ENCODE assay signal across 26 cellular contexts in the genomic region with DNA sequence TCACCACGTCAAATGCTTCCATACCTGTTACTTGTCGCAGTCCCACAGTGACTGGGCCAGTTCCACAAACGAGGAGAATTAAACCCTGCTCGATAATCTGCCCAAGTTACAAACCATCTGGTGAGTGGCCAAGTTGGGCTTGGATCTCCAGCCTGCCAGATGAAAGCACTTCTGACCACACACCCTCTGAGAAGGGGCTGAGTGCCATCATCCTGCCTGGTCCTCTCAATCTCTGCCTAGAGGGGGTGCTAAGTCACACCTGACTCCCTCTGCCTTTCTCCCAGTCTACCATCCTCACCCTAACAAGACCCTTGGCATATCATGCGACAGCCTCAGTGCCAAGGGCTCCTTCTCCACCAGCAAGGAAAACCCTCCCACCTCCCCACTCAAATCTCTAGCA. TPM values are rescaled to one million over a fixed set of nuclear protein-coding genes. Genes with fewer than 3 reads are reported as not detected.
DNase-seq lines count a peak whose midpoint lies in the region; ATAC-seq and TF ChIP-seq lines count a peak whose summit lies in the region.
"Had no signal": no experiment of that assay in that cellular context is flagged by ENCODE, and none has a peak within 500 bp of the region (broad histone marks: within the 10 kb centered on the region; RNA-seq: fewer than 3 reads in every experiment).

No MANE protein-coding gene starts in this region.

- H3K4me1 Mint-ChIP-seq in activated T-cell treated with anti-CD3 and anti-CD28 coated beads, Interleukin-2, amount 50 U/mL, for 24 hours (ENCODE audit: low read depth) = peaks cover 5% of the 10 kb centered on the region
- H3K4me1 Mint-ChIP-seq in activated naive CD8-positive, alpha-beta T cell treated with anti-CD3 and anti-CD28 coated beads, Interleukin-2, amount 10 ng/mL, durations not matched to agents 7 days and 5 days = peaks cover 6% of the 10 kb centered on the region
- H3K4me1 Mint-ChIP-seq in activated CD4-positive, alpha-beta memory T cell treated with anti-CD3 and anti-CD28 coated beads for 36 hours (ENCODE audit: low read depth) = no peaks in the 10 kb centered on the region
- H3K4me1 Mint-ChIP-seq in Caco-2 (ENCODE audit: low read depth, unreplicated experiment) = peaks cover 6% of the 10 kb centered on the region

- whole genome bisulfite sequencing in heart left ventricle, 4 donors = 49 to 67% (median 59%) methylated on average over 5 of the region's 5 CpGs

- POLR2A ChIA-PET in activated naive CD8-positive, alpha-beta T cell treated with anti-CD3 and anti-CD28 coated beads, Interleukin-2, amount 10 ng/mL, durations not matched to agents 7 days and 5 days (lab: Charles Lee) = interaction anchor here (0.8 to 1.5 kb wide), 2 partner anchors 16 kb away, joined by 3 read pairs; a partner anchor contains a TSS
- POLR2A ChIA-PET in activated CD4-positive, alpha-beta memory T cell treated with anti-CD3 and anti-CD28 coated beads for 36 hours (lab: Charles Lee) = interaction anchor here (0.5 kb wide), 1 partner anchor 14 kb away, joined by 3 read pairs; no protein-coding TSS in a partner anchor
- POLR2A ChIA-PET in Caco-2 (lab: Charles Lee) = no interaction called here

- H3K36me3 Mint-ChIP-seq in activated T-cell treated with anti-CD3 and anti-CD28 coated beads, Interleukin-2, amount 50 U/mL, for 24 hours (ENCODE audit: low read depth) = peaks cover 87% of the 10 kb centered on the region
- H3K36me3 Mint-ChIP-seq in activated naive CD8-positive, alpha-beta T cell treated with anti-CD3 and anti-CD28 coated beads, Interleukin-2, amount 10 ng/mL, durations not matched to agents 7 days and 5 days = peaks cover 12% of the 10 kb centered on the region
- peaks cover 32% of the 10 kb centered on the region for H3K36me3 Mint-ChIP-seq in activated CD4-positive, alpha-beta memory T cell treated with anti-CD3 and anti-CD28 coated beads for 36 hours
- peaks cover 72% of the 10 kb centered on the region for H3K36me3 Mint-ChIP-seq in Caco-2 (ENCODE audit: insufficient read depth, unreplicated experiment)
- H3K36me3 Mint-ChIP-seq: activated naive CD8-positive, alpha-beta T cell had no signal

- no peak for TF ChIP-seq POLR2A in heart left ventricle (IDR thresholded peaks at IDR 0.05)

- intact Hi-C loops in heart left ventricle (cut with DNase I) (no loop called here), Caco-2 (cut with micrococcal nuclease; ENCODE audit: unreplicated experiment) (no loop called here)
- intact Hi-C loops in activated CD4-positive, alpha-beta memory T cell treated with anti-CD3 and anti-CD28 coated beads for 36 hours (cut with micrococcal nuclease) = no loop called here

- H3K27me3 ChIP-seq in heart left ventricle (no peaks in the 10 kb centered on the region), osteoblast (ENCODE audit: insufficient read depth, low read length) (no peaks in the 10 kb centered on the region), Caco-2 (replicated peaks; ENCODE audit: control insufficient read depth, insufficient read depth, low read length) (no peaks in the 10 kb centered on the region)
- H3K27me3 ChIP-seq: MG63, testis had no signal

- CTCF ChIA-PET in activated CD4-positive, alpha-beta memory T cell treated with anti-CD3 and anti-CD28 coated beads for 36 hours (lab: Charles Lee) = no interaction called here
- CTCF ChIA-PET in Caco-2 (lab: Charles Lee) = no interaction called here

- H3K9me3 Mint-ChIP-seq in activated T-cell treated with anti-CD3 and anti-CD28 coated beads, Interleukin-2, amount 50 U/mL, for 24 hours = no peaks in the 10 kb centered on the region
- no peaks in the 10 kb centered on the region for H3K9me3 Mint-ChIP-seq in activated naive CD8-positive, alpha-beta T cell treated with anti-CD3 and anti-CD28 coated beads, Interleukin-2, amount 10 ng/mL, durations not matched to agents 7 days and 5 days
- no peaks in the 10 kb centered on the region for H3K9me3 Mint-ChIP-seq in activated CD4-positive, alpha-beta memory T cell treated with anti-CD3 and anti-CD28 coated beads for 36 hours
- no peaks in the 10 kb centered on the region for H3K9me3 Mint-ChIP-seq in Caco-2 (ENCODE audit: unreplicated experiment)
- H3K9me3 Mint-ChIP-seq: activated T-helper 1 cell treated with anti-CD3 and anti-CD28 coated beads, Interleukin-12 subunit alpha, Interleukin-12 subunit beta, Interleukin-2, Interleukin-4 antibody, amounts not matched to agents 30 ng/mL and 10 ng/mL and 1 ng/mL, durations not matched to agents 14 hours and 24 hours and 36 hours; CD4-positive, CD25-positive, alpha-beta regulatory T cell had no signal

- H3K4me1 ChIP-seq in heart left ventricle (peaks cover 0 to 24% (median 5%) of the 10 kb centered on the region in 12 donors), osteoblast (ENCODE audit: insufficient read depth, low read length) (no peaks in the 10 kb centered on the region), Caco-2 (no peaks in the 10 kb centered on the region)

- ATAC-seq in activated naive CD8-positive, alpha-beta T cell treated with anti-CD3 and anti-CD28 coated beads, Interleukin-2, amount 10 ng/mL, durations not matched to agents 7 days and 5 days (ENCODE audit: low read depth) = no peak
- ATAC-seq in heart left ventricle = peak in 3 of 4 donors; percentile 28 to 42 (median 41)
- ATAC-seq: HCT116 had no signal

- H3K9me3 ChIP-seq in heart left ventricle = no peaks in the 10 kb centered on the region
- H3K9me3 ChIP-seq in osteoblast (ENCODE audit: low read depth, low read length) = no peaks in the 10 kb centered on the region
- H3K9me3 ChIP-seq in Caco-2 = no peaks in the 10 kb centered on the region
- H3K9me3 ChIP-seq: MG63, testis had no signal

- no peak overlapping the region for H3K4me3 Mint-ChIP-seq in activated T-cell treated with anti-CD3 and anti-CD28 coated beads, Interleukin-2, amount 50 U/mL, for 24 hours
- H3K4me3 Mint-ChIP-seq in activated naive CD8-positive, alpha-beta T cell treated with anti-CD3 and anti-CD28 coated beads, Interleukin-2, amount 10 ng/mL, durations not matched to agents 7 days and 5 days = no peak overlapping the region
- no peak overlapping the region for H3K4me3 Mint-ChIP-seq in activated CD4-positive, alpha-beta memory T cell treated with anti-CD3 and anti-CD28 coated beads for 36 hours
- H3K4me3 Mint-ChIP-seq in Caco-2 (ENCODE audit: unreplicated experiment) = no peak overlapping the region
- H3K4me3 Mint-ChIP-seq: activated naive CD8-positive, alpha-beta T cell; activated T-helper 1 cell treated with anti-CD3 and anti-CD28 coated beads, Interleukin-12 subunit alpha, Interleukin-12 subunit beta, Interleukin-2, Interleukin-4 antibody, amounts not matched to agents 30 ng/mL and 10 ng/mL and 1 ng/mL, durations not matched to agents 14 hours and 24 hours and 36 hours; CD4-positive, CD25-positive, alpha-beta regulatory T cell had no signal

- H3K4me2 ChIP-seq in osteoblast (ENCODE audit: insufficient read depth, low read length) = no peak overlapping the region

- BruUV-seq in Caco-2 (replicated peaks; lab: Mats Ljungman, UMichigan) = no TSS peak

- no peaks in the 10 kb centered on the region for H3K79me2 ChIP-seq in osteoblast (ENCODE audit: insufficient read depth, low read length)

- TF ChIP-seq CTCF in heart left ventricle (IDR thresholded peaks at IDR 0.05) (no peak), osteoblast (IDR thresholded peaks at IDR 0.05; ENCODE audit: extremely low read depth, low read depth, low read length) (no peak), Caco-2 (IDR thresholded peaks at IDR 0.05; ENCODE audit: insufficient read depth in 1 of 2, low read depth in 1 of 2, low read length in 1 of 2, severe bottlenecking in 1 of 2, unreplicated experiment in 1 of 2) (no peak)

- no peaks in the 10 kb centered on the region for H3K27me3 Mint-ChIP-seq in activated T-cell treated with anti-CD3 and anti-CD28 coated beads, Interleukin-2, amount 50 U/mL, for 24 hours
- H3K27me3 Mint-ChIP-seq in activated naive CD8-positive, alpha-beta T cell treated with anti-CD3 and anti-CD28 coated beads, Interleukin-2, amount 10 ng/mL, durations not matched to agents 7 days and 5 days = no peaks in the 10 kb centered on the region
- H3K27me3 Mint-ChIP-seq in activated CD4-positive, alpha-beta memory T cell treated with anti-CD3 and anti-CD28 coated beads for 36 hours = no peaks in the 10 kb centered on the region
- no peaks in the 10 kb centered on the region for H3K27me3 Mint-ChIP-seq in Caco-2 (ENCODE audit: insufficient read depth, unreplicated experiment)
- H3K27me3 Mint-ChIP-seq: activated naive CD8-positive, alpha-beta T cell; CD4-positive, CD25-positive, alpha-beta regulatory T cell had no signal

- H3K4me3 ChIP-seq in heart left ventricle = no peak overlapping the region
- no peak overlapping the region for H3K4me3 ChIP-seq in osteoblast (ENCODE audit: insufficient read depth, low read length)
- H3K4me3 ChIP-seq in Caco-2 (ENCODE audit: low read depth, low read length) = no peak overlapping the region
- H3K4me3 ChIP-seq: MG63, SK-N-MC, testis had no signal

- H3K36me3 ChIP-seq in heart left ventricle (peaks cover 0 to 82% (median 64%) of the 10 kb centered on the region in 9 donors), osteoblast (ENCODE audit: insufficient read depth, low read length) (peaks cover 66% of the 10 kb centered on the region), Caco-2 (ENCODE audit: control insufficient read depth, insufficient read depth, low read length) (peaks cover 5% of the 10 kb centered on the region)
- H3K36me3 ChIP-seq: MG63 had no signal

- DNase-seq in activated T-cell treated with anti-CD3 and anti-CD28 coated beads, Interleukin-2, amount 50 U/mL, for 24 hours = no peak
- no peak for DNase-seq in activated T-cell treated with anti-CD3 and anti-CD28 coated beads, Interleukin-2, amount 50 U/mL, for 48 hours
- DNase-seq in activated naive CD8-positive, alpha-beta T cell treated with anti-CD3 and anti-CD28 coated beads, Interleukin-2, amount 10 ng/mL, durations not matched to agents 7 days and 5 days = no peak
- no peak for DNase-seq in heart left ventricle
- peak; percentile 70 for DNase-seq in osteoblast (ENCODE audit: insufficient read length, low spot score, missing footprints)
- no peak for DNase-seq in activated CD4-positive, alpha-beta memory T cell treated with anti-CD3 and anti-CD28 coated beads for 36 hours
- no peak for DNase-seq in stimulated activated CD4-positive, alpha-beta T cell treated with anti-CD3 and anti-CD28 coated beads, Interleukin-4, amount 100 ng/mL, for 4 hours
- no peak for DNase-seq in Caco-2
- DNase-seq: 8988T; activated CD4-positive, alpha-beta T cell treated with anti-CD3 and anti-CD28 coated beads for 4 hours; CD4-positive, CD25-positive, alpha-beta regulatory T cell; effector CD4-positive, alpha-beta T cell; KBM-7; kidney glomerular epithelial cell; MG63; NCI-H1417; NCI-H2081; NCI-H345; NCI-H82; stimulated activated CD4-positive, alpha-beta T cell treated with anti-CD3 and anti-CD28 coated beads, Interleukin-15, amount 100 ng/mL, for 24 hours; stimulated activated naive CD8-positive, alpha-beta T cell treated with anti-CD3 and anti-CD28 coated beads, Interleukin-15, Interleukin-2, amounts not matched to agents 100 U/mL and 50 U/mL, for 24 hours; testis had no signal

- no peak overlapping the region for H2AFZ ChIP-seq in osteoblast (ENCODE audit: low read length)

- H3K27ac Mint-ChIP-seq in activated T-cell treated with anti-CD3 and anti-CD28 coated beads, Interleukin-2, amount 50 U/mL, for 24 hours = peak overlapping the region; percentile 13
- H3K27ac Mint-ChIP-seq in activated naive CD8-positive, alpha-beta T cell treated with anti-CD3 and anti-CD28 coated beads, Interleukin-2, amount 10 ng/mL, durations not matched to agents 7 days and 5 days = peak overlapping the region; percentile 43
- no peak overlapping the region for H3K27ac Mint-ChIP-seq in activated CD4-positive, alpha-beta memory T cell treated with anti-CD3 and anti-CD28 coated beads for 36 hours
- no peak overlapping the region for H3K27ac Mint-ChIP-seq in Caco-2 (ENCODE audit: unreplicated experiment)
- H3K27ac Mint-ChIP-seq: activated naive CD8-positive, alpha-beta T cell; activated T-helper 1 cell treated with anti-CD3 and anti-CD28 coated beads, Interleukin-12 subunit alpha, Interleukin-12 subunit beta, Interleukin-2, Interleukin-4 antibody, amounts not matched to agents 30 ng/mL and 10 ng/mL and 1 ng/mL, durations not matched to agents 14 hours and 24 hours and 36 hours had no signal

- H3K27ac ChIP-seq in heart left ventricle = peak overlapping the region in 4 of 12 donors; percentile 6 to 53 (median 36)
- H3K27ac ChIP-seq in osteoblast (ENCODE audit: low read depth, low read length) = no peak overlapping the region
- H3K27ac ChIP-seq: SK-N-MC, testis had no signal

- no peaks in the 10 kb centered on the region for H4K20me1 ChIP-seq in osteoblast (ENCODE audit: insufficient read depth, low read length)

RNA-seq across cellular contexts. Expression of a gene that starts 15.8 kb away (rescaled TPM):
- total RNA-seq in activated naive CD8-positive, alpha-beta T cell treated with anti-CD3 and anti-CD28 coated beads, Interleukin-2, amount 10 ng/mL, durations not matched to agents 7 days and 5 days = 10 to 100 TPM; 63.8 to 65.6 TPM
- 10 to 100 TPM; 22.7 to 36.5 (median 32.3) TPM for total RNA-seq in heart left ventricle
- 10 to 100 TPM; 18.7 to 53.4 TPM for polyA plus RNA-seq in heart left ventricle
- 84.0 and 90.2 TPM in 2 replicates for total RNA-seq in osteoblast
- total RNA-seq in activated CD4-positive, alpha-beta memory T cell treated with anti-CD3 and anti-CD28 coated beads for 36 hours = 10 to 100 TPM; 54.0 to 55.6 TPM
- 71.0 and 74.9 TPM in 2 replicates for total RNA-seq in Caco-2 (2022)

RNA-seq across cellular contexts. Expression of a gene that starts 16.5 kb away (rescaled TPM):
- 10 to 100 TPM; 10.2 to 12.7 TPM for total RNA-seq in activated naive CD8-positive, alpha-beta T cell treated with anti-CD3 and anti-CD28 coated beads, Interleukin-2, amount 10 ng/mL, durations not matched to agents 7 days and 5 days
- total RNA-seq in heart left ventricle = 10 to 100 TPM in 2 of 9 donors, 1 to 10 TPM in 7; 5.6 to 13.2 (median 7.9) TPM
- 1 to 10 TPM; 3.5 to 6.1 TPM for polyA plus RNA-seq in heart left ventricle
- 46.9 and 48.5 TPM in 2 replicates for total RNA-seq in osteoblast
- 10 to 100 TPM; 23.2 to 23.8 TPM for total RNA-seq in activated CD4-positive, alpha-beta memory T cell treated with anti-CD3 and anti-CD28 coated beads for 36 hours
- total RNA-seq in Caco-2 (2022) = 25.3 and 26.7 TPM in 2 replicates

RNA-seq across cellular contexts. Expression of a gene that starts 22.0 kb away (rescaled TPM):
- total RNA-seq in activated naive CD8-positive, alpha-beta T cell treated with anti-CD3 and anti-CD28 coated beads, Interleukin-2, amount 10 ng/mL, durations not matched to agents 7 days and 5 days = 10 to 100 TPM; 50.1 to 65.2 TPM
- total RNA-seq in heart left ventricle (10 to 100 TPM; 54.0 to 98.5 (median 83.1) TPM), osteoblast (16.2 and 20.6 TPM in 2 replicates), Caco-2 (2022) (123 and 124 TPM in 2 replicates)
- 100 to 1,000 TPM; 119 to 142 TPM for polyA plus RNA-seq in heart left ventricle
- total RNA-seq in activated CD4-positive, alpha-beta memory T cell treated with anti-CD3 and anti-CD28 coated beads for 36 hours = 10 to 100 TPM; 91.0 to 95.4 TPM

RNA-seq across cellular contexts. Expression of a gene that starts 22.2 kb away (rescaled TPM):
- total RNA-seq in activated naive CD8-positive, alpha-beta T cell treated with anti-CD3 and anti-CD28 coated beads, Interleukin-2, amount 10 ng/mL, durations not matched to agents 7 days and 5 days = 10 to 100 TPM; 25.2 to 33.8 TPM
- total RNA-seq in heart left ventricle (10 to 100 TPM; 18.8 to 35.4 (median 26.9) TPM), osteoblast (17.7 and 20.3 TPM in 2 replicates), Caco-2 (2022) (47.7 and 52.7 TPM in 2 replicates)
- 10 to 100 TPM; 23.5 to 30.0 TPM for polyA plus RNA-seq in heart left ventricle
- 10 to 100 TPM; 11.0 to 11.9 TPM for total RNA-seq in activated CD4-positive, alpha-beta memory T cell treated with anti-CD3 and anti-CD28 coated beads for 36 hours

RNA-seq across cellular contexts. Expression of a gene that starts 23.1 kb away (rescaled TPM):
- 10 to 100 TPM; 69.4 to 69.9 TPM for total RNA-seq in activated naive CD8-positive, alpha-beta T cell treated with anti-CD3 and anti-CD28 coated beads, Interleukin-2, amount 10 ng/mL, durations not matched to agents 7 days and 5 days
- total RNA-seq in heart left ventricle (100 to 1,000 TPM in 5 of 9 donors, 10 to 100 TPM in 4; 79.4 to 180 (median 102) TPM), osteoblast (122 and 123 TPM in 2 replicates), Caco-2 (2022) (62.9 and 66.8 TPM in 2 replicates)
- polyA plus RNA-seq in heart left ventricle = 100 to 1,000 TPM; 112 to 147 TPM
- 10 to 100 TPM; 48.1 to 52.3 TPM for total RNA-seq in activated CD4-positive, alpha-beta memory T cell treated with anti-CD3 and anti-CD28 coated beads for 36 hours

Comparison
In these comparisons a context has a peak if more than half of its experiments do, and no peak if none do; other contexts are left out.
1. H3K27ac Mint-ChIP-seq: peak in activated T-cell treated with anti-CD3 and anti-CD28 coated beads, Interleukin-2, amount 50 U/mL, for 24 hours (single experiment) and activated naive CD8-positive, alpha-beta T cell treated with anti-CD3 and anti-CD28 coated beads, Interleukin-2, amount 10 ng/mL, durations not matched to agents 7 days and 5 days (single experiment); none in activated CD4-positive, alpha-beta memory T cell treated with anti-CD3 and anti-CD28 coated beads for 36 hours (single experiment) and Caco-2 (single experiment).